In the genomic region with DNA sequence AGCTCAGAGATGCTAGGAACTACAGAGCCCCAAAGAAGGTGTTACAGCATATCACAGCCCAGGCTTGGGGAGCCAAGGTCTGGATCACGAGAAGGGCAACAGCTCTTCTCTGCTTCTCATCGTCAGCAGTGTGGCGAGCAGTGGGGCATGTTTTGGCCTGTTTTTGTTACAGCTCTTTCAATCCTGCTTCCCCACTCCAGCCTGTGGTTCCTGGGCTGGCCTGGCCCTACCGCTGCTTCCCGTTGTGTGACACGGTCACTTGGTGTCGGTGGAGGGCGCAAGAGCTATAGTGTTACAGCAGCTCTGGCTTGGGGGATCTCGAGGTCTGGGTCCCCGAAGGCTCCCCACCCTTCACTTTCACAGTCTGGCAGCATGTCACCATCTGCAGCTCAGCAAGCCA, we compare ENCODE assay signal across 26 cellular contexts.
"Had no signal": no experiment of that assay in that cellular context is flagged by ENCODE, and none has a peak within 500 bp of the region (broad histone marks: within the 10 kb centered on the region; RNA-seq: fewer than 3 reads in every experiment).

No MANE protein-coding gene starts in this region.

- H3K27ac Mint-ChIP-seq: activated B cell treated with CpG ODN at 0.5 μM for 24 hours; activated CD4-positive, alpha-beta T cell treated with anti-CD3 and anti-CD28 coated beads, Interleukin-2, amount 10 ng/mL, durations not matched to agents 24 days and 14 days; activated CD8-positive, alpha-beta memory T cell treated with anti-CD3 and anti-CD28 coated beads, Interleukin-2, amount 10 ng/mL, durations not matched to agents 7 days and 5 days; activated naive CD8-positive, alpha-beta T cell; activated T-cell treated with anti-CD3 and anti-CD28 coated beads, Interleukin-2, amount 50 U/mL, for 24 hours; T-helper 17 cell had no signal

- H3K4me3 Mint-ChIP-seq: activated B cell treated with CpG ODN at 0.5 μM for 24 hours; activated CD4-positive, alpha-beta T cell treated with anti-CD3 and anti-CD28 coated beads, Interleukin-2, amount 10 ng/mL, durations not matched to agents 24 days and 14 days; activated CD8-positive, alpha-beta memory T cell treated with anti-CD3 and anti-CD28 coated beads, Interleukin-2, amount 10 ng/mL, durations not matched to agents 7 days and 5 days; activated naive CD8-positive, alpha-beta T cell; activated T-cell treated with anti-CD3 and anti-CD28 coated beads, Interleukin-2, amount 50 U/mL, for 24 hours; T-helper 17 cell had no signal

- H3K4me1 Mint-ChIP-seq: activated B cell treated with CpG ODN at 0.5 μM for 24 hours; activated CD4-positive, alpha-beta T cell treated with anti-CD3 and anti-CD28 coated beads, Interleukin-2, amount 10 ng/mL, durations not matched to agents 24 days and 14 days; activated CD8-positive, alpha-beta memory T cell treated with anti-CD3 and anti-CD28 coated beads, Interleukin-2, amount 10 ng/mL, durations not matched to agents 7 days and 5 days; T-helper 17 cell had no signal

- ATAC-seq: activated CD8-positive, alpha-beta memory T cell treated with anti-CD3 and anti-CD28 coated beads, Interleukin-2, amount 10 ng/mL, durations not matched to agents 7 days and 5 days; K562; T-helper 17 cell had no signal

- H3K9me3 Mint-ChIP-seq: activated CD4-positive, alpha-beta T cell treated with anti-CD3 and anti-CD28 coated beads, Interleukin-2, amount 10 ng/mL, durations not matched to agents 24 days and 14 days; activated T-cell treated with anti-CD3 and anti-CD28 coated beads, Interleukin-2, amount 50 U/mL, for 24 hours had no signal

- H3K27me3 Mint-ChIP-seq: activated B cell treated with CpG ODN at 0.5 μM for 24 hours; activated CD4-positive, alpha-beta T cell treated with anti-CD3 and anti-CD28 coated beads, Interleukin-2, amount 10 ng/mL, durations not matched to agents 24 days and 14 days; activated CD8-positive, alpha-beta memory T cell treated with anti-CD3 and anti-CD28 coated beads, Interleukin-2, amount 10 ng/mL, durations not matched to agents 7 days and 5 days; activated naive CD8-positive, alpha-beta T cell; activated T-cell treated with anti-CD3 and anti-CD28 coated beads, Interleukin-2, amount 50 U/mL, for 24 hours; T-helper 17 cell had no signal

- DNase-seq: activated B cell treated with CpG ODN at 0.5 μM for 24 hours; activated CD4-positive, alpha-beta T cell treated with anti-CD3 and anti-CD28 coated beads for 1 hour; activated CD4-positive, alpha-beta T cell treated with anti-CD3 and anti-CD28 coated beads, Interleukin-2, amount 10 ng/mL, durations not matched to agents 24 days and 14 days; activated CD4-positive, alpha-beta T cell treated with anti-CD3 and anti-CD28 coated beads, Interleukin-2, amount 50 U/mL, for 48 hours; activated CD8-positive, alpha-beta memory T cell treated with anti-CD3 and anti-CD28 coated beads, Interleukin-2, amount 10 ng/mL, durations not matched to agents 7 days and 5 days; activated effector memory CD4-positive, alpha-beta T cell treated with anti-CD3 and anti-CD28 coated beads, Interleukin-2, amount 50 U/mL, for 16 hours; activated naive CD4-positive, alpha-beta T cell treated with Interleukin-2 at 50 U/mL for 16 hours; activated T-cell treated with anti-CD3 and anti-CD28 coated beads, Interleukin-2, amount 50 U/mL, for 24 hours; amygdala; brain microvascular endothelial cell; Karpas-422; MM.1S; NCI-H1105; NCI-H1436; NCI-H1694 treated with DMSO at 0.1 percent for 48 hours; NCI-H2029 treated with DMSO at 0.1 percent for 48 hours; NCI-H446 treated with DMSO at 0.1 percent for 48 hours; NCI-H526 treated with DMSO at 0.1 percent for 48 hours; NCI-H82; NK-92 treated with Interleukin-12 subunit alpha and Interleukin-12 subunit beta, amount 100 ng/mL, for 24 hours; Peyer's patch; SIG-M5; T-helper 17 cell; T-helper 9 cell had no signal
